Comparison of ENCODE assay signal across 9 cellular contexts in the genomic region with DNA sequence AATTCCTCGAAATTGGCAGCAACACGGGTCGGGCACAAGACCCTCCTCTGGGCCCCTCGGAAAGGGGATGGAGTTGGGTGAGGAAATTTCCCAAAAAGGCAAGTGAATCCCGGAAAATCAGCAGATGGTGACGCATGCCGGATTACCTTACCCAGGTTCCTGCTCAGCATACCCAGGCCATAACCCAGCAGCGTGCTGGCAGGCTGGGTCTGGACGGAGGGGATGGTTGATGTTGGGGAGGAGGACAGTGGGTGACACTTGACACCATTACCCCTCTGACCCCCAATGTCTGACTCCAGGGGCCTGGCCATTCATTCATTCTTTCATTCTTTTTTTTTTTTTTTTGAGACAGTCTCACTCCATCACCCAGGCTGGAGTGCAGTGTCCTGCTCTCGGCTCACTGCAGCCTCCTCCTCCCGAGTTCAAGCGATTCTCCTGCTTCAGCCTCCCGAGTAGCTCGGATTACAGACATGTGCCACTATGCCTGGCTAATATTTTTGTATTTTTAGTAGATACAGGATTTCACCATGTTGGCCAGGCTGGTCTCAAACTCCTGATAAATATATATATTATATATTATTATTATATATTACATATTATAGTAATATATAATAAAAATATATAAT. TPM values are rescaled to one million over a fixed set of nuclear protein-coding genes. Genes with fewer than 3 reads are reported as not detected.
DNase-seq lines count a peak whose midpoint lies in the region; ATAC-seq, FAIRE-seq and TF ChIP-seq lines count a peak whose summit lies in the region.
"Had no signal": no experiment of that assay in that cellular context is flagged by ENCODE, and none has a peak within 500 bp of the region (broad histone marks: within the 10 kb centered on the region; RNA-seq: fewer than 3 reads in every experiment).

No MANE protein-coding gene starts in this region.

- peak overlapping the region; percentile 76 to 80 for H3K9ac ChIP-seq in duodenal mucosa (ENCODE audit: low read depth in 1 of 2, low read length in 2 of 2)

- DNase-seq in AG04449 (ENCODE audit: low read depth, low spot score) = no peak
- peak; percentile 35 for DNase-seq in GM12891 (ENCODE audit: insufficient read length, low spot score)
- peak; percentile 72 for DNase-seq in RKO (ENCODE audit: low spot score)
- DNase-seq in urothelium cell line (ENCODE audit: low spot score) = peak; percentile 57
- DNase-seq in SKM-1 (lab: John Stamatoyannopoulos, UW; ENCODE audit: unreplicated experiment) = no peak

- ATAC-seq in GM18861 (IDR thresholded peaks at IDR 0.05; ENCODE audit: unreplicated experiment) = no peak

- no peak overlapping the region for H3K27ac ChIP-seq in duodenal mucosa (ENCODE audit: low read depth, low read length)

- H3K9me3 ChIP-seq in duodenal mucosa (ENCODE audit: control insufficient read depth in 1 of 2, low read length in 2 of 2) = no peaks in the 10 kb centered on the region
- H3K9me3 ChIP-seq in mononuclear cell (ENCODE audit: low read depth, low read length) = no peaks in the 10 kb centered on the region

- H3K36me3 ChIP-seq in duodenal mucosa (ENCODE audit: control insufficient read depth in 1 of 2, insufficient read depth in 2 of 2, low read length in 2 of 2) = peaks cover 7 to 22% of the 10 kb centered on the region in 2 donors

- TF ChIP-seq CTCF in AG04449 (IDR thresholded peaks at IDR 0.05; ENCODE audit: insufficient read depth, low read length, missing control alignments) = no peak

- POLR2A ChIA-PET in AG04449 (lab: Yijun Ruan, JAX) = interaction anchor here (0.7 to 1.4 kb wide), 4 partner anchors 10 to 41 kb away, joined by 4 to 12 read pairs (median 6); no protein-coding TSS in a partner anchor

- H3K4me1 ChIP-seq in duodenal mucosa (ENCODE audit: control insufficient read depth in 1 of 2, insufficient read depth in 2 of 2, low read length in 2 of 2) (peaks cover 14 to 17% of the 10 kb centered on the region in 2 donors), mononuclear cell (ENCODE audit: insufficient read depth, low read length) (peaks cover 11% of the 10 kb centered on the region)

- no peak for TF ChIP-seq POLR2A in GM12891 (IDR thresholded peaks at IDR 0.05; ENCODE audit: low read depth, low read length)

- FAIRE-seq in GM12891 (lab: Jason Lieb, UNC) (no peak), urothelium cell line (lab: Jason Lieb, UNC) (no peak)

- peak overlapping the region; percentile 90 for H3K4me3 ChIP-seq in AG04449 (ENCODE audit: low read depth, low read length)
- H3K4me3 ChIP-seq in duodenal mucosa (ENCODE audit: low read depth in 1 of 2, low read length in 2 of 2) = peak overlapping the region; percentile 79 to 97
- peak overlapping the region; percentile 51 for H3K4me3 ChIP-seq in mononuclear cell (ENCODE audit: low read length)

- CTCF ChIA-PET in AG04449 (lab: Yijun Ruan, JAX) = interaction anchor here (0.9 to 3.4 kb wide), 7 partner anchors 9 to 126 kb away, joined by 3 to 15 read pairs (median 5); no protein-coding TSS in a partner anchor

- H3K27me3 ChIP-seq in duodenal mucosa (ENCODE audit: control insufficient read depth in 1 of 2, insufficient read depth in 2 of 2, low read length in 2 of 2) (no peaks in the 10 kb centered on the region), mononuclear cell (ENCODE audit: insufficient read depth, low read length) (no peaks in the 10 kb centered on the region)

TF ChIP-seq in GM12891, 5 proteins besides CTCF, POLR2A, EP300 and RAD21:
- TF ChIP-seq PAX5 (IDR thresholded peaks at IDR 0.05; ENCODE audit: insufficient read depth, low read length, severe bottlenecking) (no peak), POLR2AphosphoS5 (IDR thresholded peaks at IDR 0.05; ENCODE audit: low read depth, low read length) (no peak), SPI1 (IDR thresholded peaks at IDR 0.05; ENCODE audit: low read depth, low read length) (no peak), POU2F2 (IDR thresholded peaks at IDR 0.05; ENCODE audit: low read depth, low read length) (no peak), TAF1 (IDR thresholded peaks at IDR 0.05; ENCODE audit: low read depth, low read length) (no peak)

RNA-seq across cellular contexts. Expression of gene PVR, which starts 0.8 kb away (rescaled TPM):
- polyA plus RNA-seq in GM12891 (2012; ENCODE audit: low read depth, missing spikeins) = 1.3 TPM
- total RNA-seq in mononuclear cell = 4.5 TPM

RNA-seq across cellular contexts. Expression of gene CEACAM19, which starts 26.8 kb away (rescaled TPM):
- polyA plus RNA-seq in GM12891 (2012; ENCODE audit: low read depth, missing spikeins) = 0.22 TPM
- 0.63 TPM for total RNA-seq in mononuclear cell

RNA-seq across cellular contexts. Expression of gene IGSF23, which starts 31.1 kb away (rescaled TPM):
- not detected for polyA plus RNA-seq in GM12891 (2012; ENCODE audit: low read depth, missing spikeins)
- total RNA-seq in mononuclear cell = not detected

RNA-seq across cellular contexts. Expression of gene CEACAM16, which starts 54.4 kb away (rescaled TPM):
- 0.05 TPM for polyA plus RNA-seq in GM12891 (2012; ENCODE audit: low read depth, missing spikeins)
- not detected for total RNA-seq in mononuclear cell
- total RNA-seq: pulmonary artery endothelial cell had no signal

Comparison
In these comparisons a context has a peak if more than half of its experiments do, and no peak if none do; other contexts are left out.
1. DNase-seq: peak in GM12891 (single experiment), RKO (single experiment) and urothelium cell line (single experiment); none in AG04449 (single experiment) and SKM-1 (single experiment).
2. Peak in every context shown above with its lines, with median percentiles within 50 percentile points of each other: H3K4me3 ChIP-seq.